9 cellular contexts compared by ENCODE assay signal in the genomic region with DNA sequence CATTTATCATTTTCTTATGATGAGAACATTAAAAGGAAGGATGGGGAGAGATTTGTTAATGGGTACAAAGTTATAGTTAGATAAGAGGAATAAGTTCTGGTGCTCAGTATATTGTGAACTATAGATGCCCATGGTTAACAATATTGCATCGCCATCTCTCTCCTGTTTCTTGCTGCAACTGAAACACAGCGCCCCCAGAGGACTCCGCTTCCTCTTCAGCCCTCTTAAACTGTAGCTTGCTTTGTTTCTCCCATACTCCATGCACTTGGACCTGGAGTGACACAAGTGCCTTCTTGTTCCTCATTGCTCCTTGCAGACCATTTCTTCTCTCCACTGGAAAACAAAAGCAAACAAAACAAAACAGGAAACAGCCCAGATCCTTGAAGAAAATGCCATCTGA.
A peak's percentile ranks its signal among the peaks of the same experiment; 100 is the strongest.
DNase-seq lines count a peak whose midpoint lies in the region; ATAC-seq and TF ChIP-seq lines count a peak whose summit lies in the region.
"Had no signal": no experiment of that assay in that cellular context is flagged by ENCODE, and none has a peak within 500 bp of the region (broad histone marks: within the 10 kb centered on the region; RNA-seq: fewer than 3 reads in every experiment).

No MANE protein-coding gene starts in this region.

- H3K4me3 ChIP-seq in mesenchymal stem cell (ENCODE audit: insufficient read depth in 1 of 2, low read depth in 1 of 2, low read length in 2 of 2) (no peak overlapping the region), sigmoid colon (no peak overlapping the region)
- H3K4me3 ChIP-seq: SJSA1 had no signal

- no peak overlapping the region for H4K8ac ChIP-seq in mesenchymal stem cell (ENCODE audit: low read length)

- H3K79me1 ChIP-seq in mesenchymal stem cell (replicated peaks; ENCODE audit: low read length, poor library complexity, severe bottlenecking) = no peaks in the 10 kb centered on the region

- no peak overlapping the region for H2AK5ac ChIP-seq in mesenchymal stem cell (ENCODE audit: low read length, severe bottlenecking)

- H2BK12ac ChIP-seq in mesenchymal stem cell (ENCODE audit: low read length in 2 of 2) = no peak overlapping the region

- H3K27ac ChIP-seq in mesenchymal stem cell (ENCODE audit: low read length, poor library complexity, severe bottlenecking) = no peak overlapping the region
- no peak overlapping the region for H3K27ac ChIP-seq in sigmoid colon
- H3K27ac ChIP-seq: SJSA1 had no signal

- H3K4me1 Mint-ChIP-seq in brain = peaks cover 11% of the 10 kb centered on the region

- H2BK120ac ChIP-seq in mesenchymal stem cell (ENCODE audit: low read depth, low read length) = no peak overlapping the region

- 51% methylated on average over 3 of the region's 3 CpGs for WGBS in mesenchymal stem cell
- 48 to 68% methylated on average over 3 of the region's 3 CpGs for WGBS in sigmoid colon, 2 donors

- H3K36me3 ChIP-seq in mesenchymal stem cell (ENCODE audit: control insufficient read depth in 1 of 2, insufficient read depth in 2 of 2, low read depth in 1 of 2, low read length in 2 of 2) = no peaks in the 10 kb centered on the region
- no peaks in the 10 kb centered on the region for H3K36me3 ChIP-seq in sigmoid colon
- H3K36me3 ChIP-seq: SJSA1 had no signal

- H3K4me1 ChIP-seq in mesenchymal stem cell (ENCODE audit: control insufficient read depth, insufficient read depth, low read depth, low read length) (peaks cover 7% of the 10 kb centered on the region), sigmoid colon (no peaks in the 10 kb centered on the region)
- H3K4me1 ChIP-seq: SJSA1 had no signal

- H3K4me2 ChIP-seq in mesenchymal stem cell (ENCODE audit: low read length, poor library complexity, severe bottlenecking) = no peak overlapping the region

- H3K9me3 ChIP-seq in mesenchymal stem cell (ENCODE audit: control insufficient read depth, low read length) (no peaks in the 10 kb centered on the region), sigmoid colon (no peaks in the 10 kb centered on the region)
- H3K9me3 ChIP-seq: SJSA1 had no signal

- TF ChIP-seq CTCF in brain (conservative IDR thresholded peaks at IDR 0.05) = peak; percentile 41 to 70
- no peak for TF ChIP-seq CTCF in sigmoid colon (IDR thresholded peaks at IDR 0.05)

- DNase-seq in ELF-1 (ENCODE audit: low read depth, low spot score) (peak; percentile 27), Kasumi-1 (lab: John Stamatoyannopoulos, UW) (peak; percentile 43 to 67), mesenchymal stem cell (peak; percentile 28), sigmoid colon (no peak)
- DNase-seq in activated naive CD4-positive, alpha-beta T cell (lab: John Stamatoyannopoulos, UW) = no peak

- H3K4me3 Mint-ChIP-seq in brain = no peak overlapping the region

- no peak overlapping the region for H4K91ac ChIP-seq in mesenchymal stem cell (ENCODE audit: low read length)

- ATAC-seq in GM19035 (IDR thresholded peaks at IDR 0.05; ENCODE audit: unreplicated experiment) (no peak), GM19452 (IDR thresholded peaks at IDR 0.05; ENCODE audit: unreplicated experiment) (no peak)

- no peak for TF ChIP-seq EP300 in sigmoid colon (IDR thresholded peaks at IDR 0.05)

- H3K27me3 Mint-ChIP-seq in brain = peaks cover 4% of the 10 kb centered on the region

- H3K36me3 Mint-ChIP-seq in brain = no peaks in the 10 kb centered on the region

- H3K18ac ChIP-seq in mesenchymal stem cell (ENCODE audit: low read depth in 1 of 2, low read length in 2 of 2) = no peak overlapping the region

- H2BK15ac ChIP-seq in mesenchymal stem cell (ENCODE audit: low read depth, poor library complexity, severe bottlenecking) = no peak overlapping the region

- H2AFZ ChIP-seq in mesenchymal stem cell (ENCODE audit: low read depth, low read length) = no peak overlapping the region

- no peak overlapping the region for H3K9ac ChIP-seq in mesenchymal stem cell (ENCODE audit: low read length)

- no peak overlapping the region for H3K14ac ChIP-seq in mesenchymal stem cell (ENCODE audit: low read length in 2 of 2)

- H3K23ac ChIP-seq in mesenchymal stem cell (ENCODE audit: low read length in 2 of 2) = no peak overlapping the region

- no peak overlapping the region for H2BK5ac ChIP-seq in mesenchymal stem cell (ENCODE audit: low read depth, low read length, poor library complexity, severe bottlenecking)

- H3K27me3 ChIP-seq in mesenchymal stem cell (ENCODE audit: control insufficient read depth in 1 of 2, insufficient read depth in 1 of 2, low read length in 2 of 2) = peaks cover 0 to 9% of the 10 kb centered on the region in 2 experiments
- H3K27me3 ChIP-seq in sigmoid colon = no peaks in the 10 kb centered on the region
- H3K27me3 ChIP-seq: SJSA1 had no signal

- H3K4ac ChIP-seq in mesenchymal stem cell (ENCODE audit: low read depth in 1 of 2, low read length in 2 of 2) = no peak overlapping the region

- H3K9me3 Mint-ChIP-seq in brain = no peaks in the 10 kb centered on the region

- intact Hi-C loops in sigmoid colon (cut with DNase I) = no loop called here

- no peak for TF ChIP-seq POLR2A in sigmoid colon (IDR thresholded peaks at IDR 0.05)

- no peak overlapping the region for H3K27ac Mint-ChIP-seq in brain

Comparison
In these comparisons a context has a peak if more than half of its experiments do, and no peak if none do; other contexts are left out.
1. DNase-seq: peak in ELF-1 (single experiment), Kasumi-1 (2 of 2) and mesenchymal stem cell (single experiment); none in sigmoid colon (single experiment) and activated naive CD4-positive, alpha-beta T cell (0 of 4).
2. CTCF ChIP-seq: peak in brain (2 of 2); none in sigmoid colon (0 of 4).